Comparison of ENCODE assay signal across 26 cellular contexts in genomic region chr4:101370663-101371210, GRCh38. TPM values are rescaled to one million over a fixed set of nuclear protein-coding genes. Genes with fewer than 3 reads are reported as not detected.
DNase-seq lines count a peak whose midpoint lies in the region; ATAC-seq, FAIRE-seq and TF ChIP-seq lines count a peak whose summit lies in the region.
"Had no signal": no experiment of that assay in that cellular context is flagged by ENCODE, and none has a peak within 500 bp of the region (broad histone marks: within the 10 kb centered on the region; RNA-seq: fewer than 3 reads in every experiment).

No MANE protein-coding gene starts in this region.

- TF ChIP-seq EP300 in HepG2 (IDR thresholded peaks at IDR 0.05; ENCODE audit: low read depth in 2 of 2, low read length in 2 of 2) (no peak), HepG2 (CRISPR knock-in tag; IDR thresholded peaks at IDR 0.05; ENCODE audit: borderline replicate concordance) (no peak)

- no peak overlapping the region for H3K27ac ChIP-seq in HepG2 (ENCODE audit: extremely low read length, insufficient read depth, low read length)
- no peak overlapping the region for H3K27ac ChIP-seq in right lobe of liver
- no peak overlapping the region for H3K27ac ChIP-seq in endodermal cell (ENCODE audit: low read depth, low read length)
- H3K27ac ChIP-seq in heart left ventricle = no peak overlapping the region
- H3K27ac ChIP-seq: BLaER1, RWPE1, SK-N-MC had no signal

- no peak overlapping the region for H3K4me2 ChIP-seq in HepG2 (ENCODE audit: low read depth, low read length)
- H3K4me2 ChIP-seq: BLaER1 had no signal

- H3K27me3 Mint-ChIP-seq in HFFc6 (ENCODE audit: insufficient read depth) (no peaks in the 10 kb centered on the region), endodermal cell (ENCODE audit: insufficient read depth) (peaks cover 3% of the 10 kb centered on the region), T-helper 17 cell (peaks cover 12% of the 10 kb centered on the region)

- TF ChIP-seq POLR2A in HepG2 (IDR thresholded peaks at IDR 0.05; ENCODE audit: insufficient read depth in 1 of 2, low read depth in 2 of 2, low read length in 2 of 2) (no peak), right lobe of liver (IDR thresholded peaks at IDR 0.05) (no peak), heart left ventricle (IDR thresholded peaks at IDR 0.05) (no peak)

- CTCF ChIA-PET in HepG2 (lab: Yijun Ruan, JAX; ENCODE audit: low intra/inter-chr PET ratio, low total read pairs) = no interaction called here

- H3K9me3 ChIP-seq in HepG2 (ENCODE audit: low read length) (no peaks in the 10 kb centered on the region), right lobe of liver (no peaks in the 10 kb centered on the region), endodermal cell (ENCODE audit: control insufficient read depth, low read length) (no peaks in the 10 kb centered on the region), T-helper 17 cell (ENCODE audit: control insufficient read depth, low read length, poor library complexity, severe bottlenecking) (no peaks in the 10 kb centered on the region), heart left ventricle (peaks cover 0 to 18% (median 0%) of the 10 kb centered on the region in 12 donors)

- H3K4me1 Mint-ChIP-seq in HFFc6 (ENCODE audit: low read depth) (peaks cover 29% of the 10 kb centered on the region), endodermal cell (no peaks in the 10 kb centered on the region), T-helper 17 cell (peaks cover 3% of the 10 kb centered on the region)
- H3K4me1 Mint-ChIP-seq: CD4-positive, CD25-positive, alpha-beta regulatory T cell had no signal

- FAIRE-seq in HepG2 (lab: Jason Lieb, UNC) = no peak

- no peak overlapping the region for H3K4me3 Mint-ChIP-seq in HFFc6
- no peak overlapping the region for H3K4me3 Mint-ChIP-seq in endodermal cell
- no peak overlapping the region for H3K4me3 Mint-ChIP-seq in T-helper 17 cell
- H3K4me3 Mint-ChIP-seq: CD4-positive, CD25-positive, alpha-beta regulatory T cell had no signal

- TF ChIP-seq RAD21 in HepG2 (CRISPR knock-in tag; IDR thresholded peaks at IDR 0.05) = no peak

- H3K9ac ChIP-seq in HepG2 (ENCODE audit: insufficient read depth, low read depth, low read length) = no peak overlapping the region
- H3K9ac ChIP-seq in endodermal cell (ENCODE audit: extremely low read depth, low read length, poor library complexity, severe bottlenecking) = no peak overlapping the region
- H3K9ac ChIP-seq: BLaER1 had no signal

- POLR2A ChIA-PET in HepG2 (lab: Yijun Ruan, JAX) = no interaction called here

- H3K36me3 ChIP-seq in HepG2 (replicated peaks in 1 of 2; ENCODE audit: control insufficient read depth in 1 of 2, insufficient read depth in 2 of 2, low read length in 2 of 2) = no peaks in the 10 kb centered on the region
- no peaks in the 10 kb centered on the region for H3K36me3 ChIP-seq in right lobe of liver
- no peaks in the 10 kb centered on the region for H3K36me3 ChIP-seq in endodermal cell (ENCODE audit: control insufficient read depth, insufficient read depth, low read length)
- H3K36me3 ChIP-seq in heart left ventricle = no peaks in the 10 kb centered on the region
- H3K36me3 ChIP-seq: BLaER1 had no signal

- H2AFZ ChIP-seq in HepG2 (ENCODE audit: low read length) = no peak overlapping the region

- peaks cover 8% of the 10 kb centered on the region; the same call in 1 of the 2 replicates for H3K4me1 ChIP-seq in HepG2 (ENCODE audit: insufficient read depth, low read length)
- no peaks in the 10 kb centered on the region for H3K4me1 ChIP-seq in right lobe of liver
- H3K4me1 ChIP-seq in endodermal cell (ENCODE audit: control insufficient read depth, insufficient read depth, low read length) = no peaks in the 10 kb centered on the region
- no peaks in the 10 kb centered on the region for H3K4me1 ChIP-seq in heart left ventricle
- H3K4me1 ChIP-seq: BLaER1 had no signal

- 60% methylated on average over 5 of the region's 5 CpGs for WGBS in HepG2 (ENCODE audit: low lambda C conversion rate)
- 87% methylated on average over 5 of the region's 5 CpGs for WGBS in right lobe of liver (ENCODE audit: insufficient coverage, low coverage, low lambda C conversion rate, missing lambda C conversion rate)
- WGBS in endodermal cell (ENCODE audit: insufficient coverage in 1 of 2, insufficient read length in 1 of 2), 2 experiments = 97 to 100% methylated on average over 1 to 4 of the region's 5 CpGs
- 85 to 91% (median 87%) methylated on average over 5 of the region's 5 CpGs for WGBS in heart left ventricle, 4 donors

- BruUV-seq in HepG2 (replicated peaks; lab: Mats Ljungman, UMichigan) = no TSS peak

- no peaks in the 10 kb centered on the region for H3K79me2 ChIP-seq in HepG2 (ENCODE audit: insufficient read depth, low read length)

- H3K9me3 Mint-ChIP-seq in HFFc6 (peaks cover 9% of the 10 kb centered on the region), endodermal cell (peaks cover 4% of the 10 kb centered on the region)

- intact Hi-C loops in HepG2 (cut with micrococcal nuclease; ENCODE audit: unreplicated experiment) (no loop called here), right lobe of liver (cut with DNase I) (no loop called here), heart left ventricle (cut with DNase I) (no loop called here)

- no peak overlapping the region for H3K4me3 ChIP-seq in HepG2 (replicated peaks in 1 of 3; ENCODE audit: insufficient read depth in 1 of 3, low read depth in 2 of 3, low read length in 3 of 3)
- no peak overlapping the region for H3K4me3 ChIP-seq in right lobe of liver
- no peak overlapping the region for H3K4me3 ChIP-seq in endodermal cell (ENCODE audit: low read length)
- H3K4me3 ChIP-seq in heart left ventricle = no peak overlapping the region
- H3K4me3 ChIP-seq: BLaER1, SK-N-MC had no signal

- H3K36me3 Mint-ChIP-seq in HFFc6 (ENCODE audit: low read depth) = peaks cover 14% of the 10 kb centered on the region
- no peaks in the 10 kb centered on the region for H3K36me3 Mint-ChIP-seq in endodermal cell (ENCODE audit: low read depth)
- no peaks in the 10 kb centered on the region for H3K36me3 Mint-ChIP-seq in T-helper 17 cell (ENCODE audit: low read depth)
- H3K36me3 Mint-ChIP-seq: CD4-positive, CD25-positive, alpha-beta regulatory T cell had no signal

- in situ Hi-C loops in HepG2 (cut with HindIII; ENCODE audit: extremely low pct_ligation_motif_present, low pct_unique_long_range_greater_than_20kb) = no loop called here

- no peak for ATAC-seq in HepG2
- no peak for ATAC-seq in right lobe of liver
- ATAC-seq in T-helper 17 cell = no peak
- no peak for ATAC-seq in GM21360 (IDR thresholded peaks at IDR 0.05; ENCODE audit: unreplicated experiment)
- ATAC-seq in heart left ventricle = no peak
- ATAC-seq: Panc1 had no signal

- H4K20me1 ChIP-seq in HepG2 (ENCODE audit: insufficient read depth, low read length) = no peaks in the 10 kb centered on the region
- H4K20me1 ChIP-seq: BLaER1 had no signal

- no peak for TF ChIP-seq CTCF in HepG2 (CRISPR knock-in tag; IDR thresholded peaks at IDR 0.05)
- no peak for TF ChIP-seq CTCF in right lobe of liver (IDR thresholded peaks at IDR 0.05)
- TF ChIP-seq CTCF in HFFc6 (IDR thresholded peaks at IDR 0.05) = 0 out of 2 replicates have a peak, but pooled peaks have one; percentile 3
- TF ChIP-seq CTCF in endodermal cell (conservative IDR thresholded peaks at IDR 0.05) = peak; percentile 58
- no peak for TF ChIP-seq CTCF in heart left ventricle (IDR thresholded peaks at IDR 0.05)

- DNase-seq in HepG2 (ENCODE audit: low spot score) (no peak), right lobe of liver (no peak), HFFc6 (no peak), endodermal cell (peak; percentile 70), T-helper 17 cell (no peak), GM19238 (ENCODE audit: insufficient read length, low spot score) (no peak), heart left ventricle (no peak)
- DNase-seq: 8988T; CD4-positive, CD25-positive, alpha-beta regulatory T cell; DMS153; DND-41; H7; IMR-90; KG1; MM.1S; NCI-H1694 treated with DMSO at 0.1 percent for 48 hours; NCI-H2081; NCI-H2227 treated with DMSO at 0.1 percent for 48 hours; NCI-H526 treated with DMSO at 0.1 percent for 48 hours; SHP77 treated with DMSO at 0.1 percent for 48 hours; SW 1271 had no signal

- no peaks in the 10 kb centered on the region; a peak in 1 of 5 replicates for H3K27me3 ChIP-seq in HepG2 (ENCODE audit: control insufficient read depth in 1 of 2, insufficient read depth in 2 of 2, low read length in 2 of 2)
- no peaks in the 10 kb centered on the region for H3K27me3 ChIP-seq in right lobe of liver
- H3K27me3 ChIP-seq in endodermal cell (ENCODE audit: control insufficient read depth, insufficient read depth, low read length, poor library complexity, severe bottlenecking) = no peaks in the 10 kb centered on the region
- no peaks in the 10 kb centered on the region for H3K27me3 ChIP-seq in heart left ventricle
- H3K27me3 ChIP-seq: BLaER1 had no signal

- H3K27ac Mint-ChIP-seq in HFFc6 = no peak overlapping the region
- no peak overlapping the region for H3K27ac Mint-ChIP-seq in endodermal cell
- no peak overlapping the region for H3K27ac Mint-ChIP-seq in T-helper 17 cell

RNA-seq across cellular contexts. Expression of gene PPP3CA, which starts 23.4 kb away (rescaled TPM):
- total RNA-seq in HepG2 (2016; rRNA removed; fragmentation: Illumina TruSeq; extraction: Trizol) (13.2 and 18.0 TPM in 2 replicates), right lobe of liver (10 to 100 TPM; 12.1 to 14.5 (median 13.1) TPM), endodermal cell (10 to 100 TPM; 36.6 to 39.2 TPM), T-helper 17 cell (10 to 100 TPM; 28.4 to 36.9 TPM), heart left ventricle (10 to 100 TPM; 11.0 to 32.5 (median 22.9) TPM)
- total RNA-seq in HepG2 (2016; cell fraction: cytosol; rRNA removed; fragmentation: Illumina TruSeq; extraction: Trizol; ENCODE audit: low read depth) = 1.9 and 4.1 TPM in 2 replicates
- 11.4 and 19.0 TPM in 2 replicates for total RNA-seq in HepG2 (2016; cell fraction: insoluble cytoplasmic fraction; rRNA removed; fragmentation: Illumina TruSeq; extraction: Trizol)
- 4.8 and 5.0 TPM in 2 replicates for total RNA-seq in HepG2 (2016; cell fraction: membrane; rRNA removed; fragmentation: Illumina TruSeq; extraction: Trizol)
- total RNA-seq in HepG2 (2016; cell fraction: nucleus; rRNA removed; fragmentation: Illumina TruSeq; extraction: Trizol) = 11.6 TPM in 2 replicates
- polyA plus RNA-seq in HepG2 (2011; rRNA removed) (4.5 and 4.8 TPM in 2 replicates), heart left ventricle (10 to 100 TPM in 1 of 2 donors, 1 to 10 TPM in 1; 5.9 to 11.0 TPM)
- polyA plus RNA-seq in HepG2 (2011; cell fraction: cytosol; rRNA removed) = 2.5 and 3.2 TPM in 2 replicates
- polyA plus RNA-seq in HepG2 (2011; cell fraction: nucleus; rRNA removed) = 2.5 and 2.8 TPM in 2 replicates
- 11.7 and 12.9 TPM in 2 replicates for polyA plus RNA-seq in HepG2 (2012)
- 0.66 and 0.71 TPM in 2 replicates for polyA plus RNA-seq in HepG2 (2016; cell fraction: cytosol; fragmentation: Illumina TruSeq; extraction: Trizol; ENCODE audit: low read depth)
- 15.7 and 16.7 TPM in 2 replicates for polyA plus RNA-seq in HepG2 (2016; cell fraction: insoluble cytoplasmic fraction; fragmentation: Illumina TruSeq; extraction: Trizol; ENCODE audit: low read depth)
- 3.2 and 3.3 TPM in 2 replicates for polyA plus RNA-seq in HepG2 (2016; cell fraction: membrane; fragmentation: Illumina TruSeq; extraction: Trizol; ENCODE audit: low read depth)
- 10.5 and 11.0 TPM in 2 replicates for polyA plus RNA-seq in HepG2 (2016; cell fraction: nucleus; fragmentation: Illumina TruSeq; extraction: Trizol; ENCODE audit: insufficient read depth, low read depth)
- 7.3 and 9.6 TPM in 2 replicates for polyA minus RNA-seq in HepG2 (2011; rRNA and poly(A)+ RNA removed; ENCODE audit: low replicate concordance)
- polyA minus RNA-seq in HepG2 (2011; cell fraction: cytosol; rRNA and poly(A)+ RNA removed) = 13.9 and 14.4 TPM in 2 replicates
- 22.3 and 32.1 TPM in 2 replicates for polyA minus RNA-seq in HepG2 (2011; cell fraction: nucleus; rRNA and poly(A)+ RNA removed)
- 10 to 100 TPM; 45.9 to 59.6 (median 55.0) TPM for total RNA-seq in HFFc6 (2021; fragmentation: NEBNext Ultra II Directional; extraction: Animal tissue kit (Norgen Biotek cat#: 25700))
- polyA plus RNA-seq in endodermal cell (2013, experiment 1 of 2) = 20.9 TPM
- 20.5 TPM for polyA plus RNA-seq in endodermal cell (2013, experiment 2 of 2)

Comparison
In these comparisons a context has a peak if more than half of its experiments do, and no peak if none do; other contexts are left out.
1. CTCF ChIP-seq: peak in HFFc6 (single experiment) and endodermal cell (single experiment); none in HepG2 (single experiment), right lobe of liver (0 of 4) and heart left ventricle (0 of 12).